25 cellular contexts compared by ENCODE assay signal in the genomic region with DNA sequence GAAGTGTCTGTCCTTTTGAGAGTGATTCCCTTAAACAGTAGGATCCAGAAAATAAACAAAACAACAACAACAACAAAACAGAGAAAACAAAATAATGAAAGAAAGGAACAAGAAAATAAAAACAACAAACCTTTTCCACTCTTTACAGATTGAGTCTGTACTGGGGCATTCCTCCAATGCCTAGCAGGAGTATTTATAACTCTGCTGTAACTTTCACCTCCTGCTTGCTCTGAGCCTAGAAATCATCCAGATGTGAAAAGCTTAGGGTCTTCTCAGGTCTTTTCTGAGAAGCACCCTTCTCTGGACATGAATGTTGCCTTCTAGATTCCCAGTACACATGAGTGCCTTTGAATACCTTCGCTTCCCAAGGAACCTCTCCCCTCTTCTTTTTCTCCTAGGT.
"Had no signal": no experiment of that assay in that cellular context is flagged by ENCODE, and none has a peak within 500 bp of the region (broad histone marks: within the 10 kb centered on the region; RNA-seq: fewer than 3 reads in every experiment).

No MANE protein-coding gene starts in this region.

- H3K4me3 Mint-ChIP-seq: dendritic cell treated with granulocyte-macrophage colony-stimulating factor and Interleukin-4, amounts not matched to agents 40 ng/mL and 50 ng/mL, for 4 days; effector memory CD8-positive, alpha-beta T cell; endodermal cell had no signal

- H3K9me3 ChIP-seq: colonic mucosa, esophagus muscularis mucosa, esophagus squamous epithelium, gastrocnemius medialis, gastroesophageal sphincter, heart left ventricle, heart right ventricle had no signal

- H3K27me3 Mint-ChIP-seq: dendritic cell treated with granulocyte-macrophage colony-stimulating factor and Interleukin-4, amounts not matched to agents 40 ng/mL and 50 ng/mL, for 4 days; effector memory CD8-positive, alpha-beta T cell had no signal

- H3K27me3 ChIP-seq: colonic mucosa, dorsolateral prefrontal cortex, esophagus muscularis mucosa, esophagus squamous epithelium, foreskin keratinocyte, gastrocnemius medialis, gastroesophageal sphincter, heart left ventricle, heart right ventricle had no signal

- H3K36me3 ChIP-seq: colonic mucosa, esophagus muscularis mucosa, esophagus squamous epithelium, gastrocnemius medialis, gastroesophageal sphincter, heart left ventricle, heart right ventricle had no signal

- H3K27ac Mint-ChIP-seq: dendritic cell treated with granulocyte-macrophage colony-stimulating factor and Interleukin-4, amounts not matched to agents 40 ng/mL and 50 ng/mL, for 4 days; effector memory CD8-positive, alpha-beta T cell; endodermal cell had no signal

- DNase-seq: colonic mucosa; cortex of kidney; dermis blood vessel endothelial cell; dorsolateral prefrontal cortex; effector CD4-positive, alpha-beta T cell; effector CD8-positive, alpha-beta T cell; effector memory CD4-positive, alpha-beta T cell; effector memory CD8-positive, alpha-beta T cell; endodermal cell; erythroblast; esophagus squamous epithelium; foreskin fibroblast; foreskin keratinocyte; foreskin melanocyte; gastrocnemius medialis; glutamatergic neuron; head of caudate nucleus; heart left ventricle; heart right ventricle had no signal

- H3K4me1 ChIP-seq: colonic mucosa, esophagus muscularis mucosa, esophagus squamous epithelium, foreskin keratinocyte, gastrocnemius medialis, gastroesophageal sphincter, heart left ventricle, heart right ventricle had no signal

- ATAC-seq: effector memory CD8-positive, alpha-beta T cell; esophagus mucosa; foreskin keratinocyte; gastrocnemius medialis; gastroesophageal sphincter; heart left ventricle; heart right ventricle had no signal

- H3K4me3 ChIP-seq: colonic mucosa, coronary artery, dorsolateral prefrontal cortex, esophagus muscularis mucosa, esophagus squamous epithelium, gastrocnemius medialis, gastroesophageal sphincter, heart left ventricle, heart right ventricle had no signal

- H3K9me3 Mint-ChIP-seq: endodermal cell had no signal

- H3K27ac ChIP-seq: colonic mucosa, coronary artery, dorsolateral prefrontal cortex, epithelial cell of prostate, esophagus muscularis mucosa, esophagus squamous epithelium, foreskin keratinocyte, gastrocnemius medialis, gastroesophageal sphincter, heart left ventricle, heart right ventricle had no signal
